In the genomic region with DNA sequence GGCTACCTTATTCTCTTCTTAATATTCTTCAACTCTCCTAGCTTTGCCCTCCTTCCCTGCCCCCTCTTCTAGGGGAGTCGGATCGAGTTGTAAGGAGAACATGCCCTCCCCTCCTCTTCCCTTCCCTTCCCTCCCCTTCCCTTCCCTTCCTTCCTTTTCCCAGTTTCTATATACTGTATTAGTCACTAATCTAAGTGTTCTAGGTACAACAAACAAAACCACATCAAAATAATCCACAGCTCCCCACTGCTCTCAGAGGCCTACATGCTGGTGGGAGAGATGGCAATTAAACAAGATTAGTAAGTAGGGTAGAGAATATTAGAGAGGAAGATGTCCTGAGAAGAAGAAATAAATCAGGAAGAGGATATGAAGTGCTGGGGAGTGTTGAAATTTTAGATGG, we compare ENCODE assay signal across 23 cellular contexts.
DNase-seq lines count a peak whose midpoint lies in the region; ATAC-seq, FAIRE-seq and TF ChIP-seq lines count a peak whose summit lies in the region.
"Had no signal": no experiment of that assay in that cellular context is flagged by ENCODE, and none has a peak within 500 bp of the region (broad histone marks: within the 10 kb centered on the region; RNA-seq: fewer than 3 reads in every experiment).

No MANE protein-coding gene starts in this region.

- ATAC-seq in K562 = no peak
- ATAC-seq in naive thymus-derived CD4-positive, alpha-beta T cell = no peak
- ATAC-seq: CD8-positive, alpha-beta T cell had no signal

- peaks cover 22% of the 10 kb centered on the region for H3K4me1 Mint-ChIP-seq in activated naive CD4-positive, alpha-beta T cell treated with anti-CD3 and anti-CD28 coated beads, Interleukin-2, amount 50 U/mL, for 24 hours
- peaks cover 15 to 31% (median 23%) of the 10 kb centered on the region in 7 donors for H3K4me1 Mint-ChIP-seq in naive thymus-derived CD4-positive, alpha-beta T cell

- no peak overlapping the region for H3K4me2 ChIP-seq in K562 (ENCODE audit: insufficient read depth, low read length)

- H3K36me3 ChIP-seq in K562 (ENCODE audit: control insufficient read depth, insufficient read depth, low read length) = no peaks in the 10 kb centered on the region
- H3K36me3 ChIP-seq in naive thymus-derived CD4-positive, alpha-beta T cell (ENCODE audit: control insufficient read depth in 2 of 3, insufficient read depth in 3 of 3, low read length in 3 of 3) = no peaks in the 10 kb centered on the region
- H3K36me3 ChIP-seq: BLaER1 had no signal

- no peaks in the 10 kb centered on the region for H3K27me3 ChIP-seq in K562 (ENCODE audit: control insufficient read depth in 2 of 2, insufficient read depth in 2 of 2, low read length in 2 of 2)
- H3K27me3 ChIP-seq in naive thymus-derived CD4-positive, alpha-beta T cell (ENCODE audit: control insufficient read depth in 2 of 2, insufficient read depth in 2 of 2, low read length in 2 of 2) = no peaks in the 10 kb centered on the region
- H3K27me3 ChIP-seq: BLaER1 had no signal

- H3K9me3 ChIP-seq in K562 (replicated peaks; ENCODE audit: control insufficient read depth, insufficient read depth, low read depth, low read length) = no peaks in the 10 kb centered on the region; the same call in 1 of the 2 replicates
- H3K9me3 ChIP-seq in naive thymus-derived CD4-positive, alpha-beta T cell (ENCODE audit: control insufficient read depth in 2 of 3, low read length in 3 of 3) = no peaks in the 10 kb centered on the region
- H3K9me3 ChIP-seq: BLaER1, Caco-2 had no signal

- no TSS peak for BruUV-seq in K562 (replicated peaks; lab: Mats Ljungman, UMichigan)

- no peak overlapping the region for H3K27ac ChIP-seq in K562 (ENCODE audit: extremely low read depth, low read depth, low read length)
- no peak overlapping the region for H3K27ac ChIP-seq in naive thymus-derived CD4-positive, alpha-beta T cell (ENCODE audit: low read depth, low read length)
- H3K27ac ChIP-seq: 22Rv1, BLaER1, C4-2B, GM23248 had no signal

- no CpG with 5 or more reads among the region's 2 CpGs for WGBS in K562 (ENCODE audit: insufficient coverage, low coverage, missing lambda C conversion rate)

- H3K4me3 ChIP-seq in Jurkat, Clone E6-1 (ENCODE audit: low read length) = no peak overlapping the region
- no peak overlapping the region for H3K4me3 ChIP-seq in K562
- H3K4me3 ChIP-seq in naive thymus-derived CD4-positive, alpha-beta T cell (ENCODE audit: low read length) = no peak overlapping the region
- H3K4me3 ChIP-seq: BLaER1, GM23248 had no signal

- POLR2A ChIA-PET in K562 (lab: Yijun Ruan, JAX) = no interaction called here
- POLR2A ChIA-PET in naive thymus-derived CD4-positive, alpha-beta T cell (lab: Charles Lee) = no interaction called here

- no peak for TF ChIP-seq RAD21 in K562 (CRISPR knock-in tag; conservative IDR thresholded peaks at IDR 0.05 in 1 of 2, IDR thresholded peaks at IDR 0.05 in 1 of 2)

- H3K4me3 Mint-ChIP-seq in activated naive CD4-positive, alpha-beta T cell treated with anti-CD3 and anti-CD28 coated beads, Interleukin-2, amount 50 U/mL, for 24 hours = no peak overlapping the region
- H3K4me3 Mint-ChIP-seq in naive thymus-derived CD4-positive, alpha-beta T cell = no peak overlapping the region
- H3K4me3 Mint-ChIP-seq: B cell; CD4-positive, CD25-positive, alpha-beta regulatory T cell; CD8-positive, alpha-beta T cell had no signal

- no peaks in the 10 kb centered on the region for H4K20me1 ChIP-seq in K562 (replicated peaks; ENCODE audit: control insufficient read depth, insufficient read depth, low read length)
- H4K20me1 ChIP-seq: BLaER1 had no signal

- no peaks in the 10 kb centered on the region for H3K9me1 ChIP-seq in K562 (ENCODE audit: control insufficient read depth, insufficient read depth, low read length)

- intact Hi-C loops in K562 (cut with micrococcal nuclease) = no loop called here
- intact Hi-C loops in naive thymus-derived CD4-positive, alpha-beta T cell (cut with micrococcal nuclease) = no loop called here

- TF ChIP-seq POLR2A in K562 (conservative IDR thresholded peaks at IDR 0.05) = no peak

- no peak overlapping the region for H2AFZ ChIP-seq in K562 (ENCODE audit: low read depth, low read length)
- H2AFZ ChIP-seq: GM23248 had no signal

- no peaks in the 10 kb centered on the region; a peak in 2 of 5 replicates for H3K4me1 ChIP-seq in K562 (replicated peaks in 1 of 2; ENCODE audit: control insufficient read depth in 2 of 2, insufficient read depth in 2 of 2, low read length in 2 of 2)
- H3K4me1 ChIP-seq in naive thymus-derived CD4-positive, alpha-beta T cell (ENCODE audit: control insufficient read depth in 2 of 2, insufficient read depth in 2 of 2, low read length in 2 of 2) = peaks cover 0 to 3% of the 10 kb centered on the region in 2 donors
- H3K4me1 ChIP-seq: Caco-2 had no signal

- no peak for FAIRE-seq in K562 (lab: Jason Lieb, UNC)
- FAIRE-seq: A204.1, G401.6, GM12892, GM19239, H1 had no signal

- H3K27ac Mint-ChIP-seq in activated naive CD4-positive, alpha-beta T cell treated with anti-CD3 and anti-CD28 coated beads, Interleukin-2, amount 50 U/mL, for 24 hours = peak overlapping the region; percentile 3
- H3K27ac Mint-ChIP-seq in naive thymus-derived CD4-positive, alpha-beta T cell = peak overlapping the region in 1 of 9 donors; percentile 44
- H3K27ac Mint-ChIP-seq: B cell; CD8-positive, alpha-beta T cell had no signal

- no peaks in the 10 kb centered on the region for H3K27me3 Mint-ChIP-seq in activated naive CD4-positive, alpha-beta T cell treated with anti-CD3 and anti-CD28 coated beads, Interleukin-2, amount 50 U/mL, for 24 hours
- no peaks in the 10 kb centered on the region for H3K27me3 Mint-ChIP-seq in naive thymus-derived CD4-positive, alpha-beta T cell
- H3K27me3 Mint-ChIP-seq: B cell; CD4-positive, CD25-positive, alpha-beta regulatory T cell had no signal

- in situ Hi-C loops in K562 (cut with MboI) = loop anchor here (25.0 kb wide), 1 partner anchor 309 kb away; no protein-coding TSS in a partner anchor

- H3K36me3 Mint-ChIP-seq in activated naive CD4-positive, alpha-beta T cell treated with anti-CD3 and anti-CD28 coated beads, Interleukin-2, amount 50 U/mL, for 24 hours = peaks cover 2% of the 10 kb centered on the region
- H3K36me3 Mint-ChIP-seq in naive thymus-derived CD4-positive, alpha-beta T cell = no peaks in the 10 kb centered on the region
- H3K36me3 Mint-ChIP-seq: CD8-positive, alpha-beta T cell had no signal

- no peak for TF ChIP-seq CTCF in K562 (IDR thresholded peaks at IDR 0.05 in 2 of 3, conservative IDR thresholded peaks at IDR 0.05 in 1 of 3; ENCODE audit: insufficient read depth in 2 of 3, low read depth in 1 of 3, low read length in 3 of 3)

- no peak overlapping the region for H3K9ac ChIP-seq in K562 (ENCODE audit: insufficient read depth in 1 of 2, low read depth in 2 of 2, low read length in 2 of 2)
- H3K9ac ChIP-seq: BLaER1, GM23248 had no signal

- H3K9me3 Mint-ChIP-seq in activated naive CD4-positive, alpha-beta T cell treated with anti-CD3 and anti-CD28 coated beads, Interleukin-2, amount 50 U/mL, for 24 hours = no peaks in the 10 kb centered on the region
- H3K9me3 Mint-ChIP-seq in naive thymus-derived CD4-positive, alpha-beta T cell = no peaks in the 10 kb centered on the region
- H3K9me3 Mint-ChIP-seq: CD4-positive, CD25-positive, alpha-beta regulatory T cell; CD8-positive, alpha-beta T cell had no signal

- no peak for DNase-seq in activated naive CD4-positive, alpha-beta T cell (lab: John Stamatoyannopoulos, UW)
- DNase-seq in Jurkat, Clone E6-1 (ENCODE audit: low read depth, low spot score) = peak; percentile 39
- DNase-seq in K562 (ENCODE audit: extremely low read depth in 1 of 4, low spot score in 3 of 4) = no peak
- DNase-seq in naive thymus-derived CD4-positive, alpha-beta T cell = no peak
- DNase-seq in stimulated activated CD4-positive, alpha-beta T cell treated with anti-CD3 and anti-CD28 coated beads, Interleukin-4, amount 100 ng/mL, for 1 hour = no peak
- DNase-seq: Caco-2; CD8-positive, alpha-beta T cell; DMS153; DND-41; GM23248; H7; HCEC 1CT had no signal

- no peaks in the 10 kb centered on the region for H3K79me2 ChIP-seq in K562 (ENCODE audit: control insufficient read depth, insufficient read depth, low read length)

- no peak for TF ChIP-seq EP300 in K562 (IDR thresholded peaks at IDR 0.05; ENCODE audit: low read length)

- CTCF ChIA-PET in K562 (lab: Yijun Ruan, JAX; ENCODE audit: low intra/inter-chr PET ratio) = no interaction called here
- CTCF ChIA-PET in naive thymus-derived CD4-positive, alpha-beta T cell (lab: Charles Lee) = interaction anchor here (2.3 kb wide), 1 partner anchor 12 kb away, joined by 7 read pairs; no protein-coding TSS in a partner anchor

TF ChIP-seq in K562, 482 proteins besides CTCF, POLR2A, EP300 and RAD21:
- TF ChIP-seq ZNF134 (CRISPR knock-in tag; conservative IDR thresholded peaks at IDR 0.05) = no peak
- TF ChIP-seq HNRNPK (IDR thresholded peaks at IDR 0.05; ENCODE audit: low read depth, low read length, poor library complexity, severe bottlenecking) = peak; percentile 45
